18 cellular contexts compared by ENCODE assay signal in genomic region chr3:125267460-125267859, GRCh38. TPM values are rescaled to one million over a fixed set of nuclear protein-coding genes. Genes with fewer than 3 reads are reported as not detected.
DNase-seq lines count a peak whose midpoint lies in the region; ATAC-seq, FAIRE-seq and TF ChIP-seq lines count a peak whose summit lies in the region.
"Had no signal": no experiment of that assay in that cellular context is flagged by ENCODE, and none has a peak within 500 bp of the region (broad histone marks: within the 10 kb centered on the region; RNA-seq: fewer than 3 reads in every experiment).

No MANE protein-coding gene starts in this region.

- 33 to 75% (median 55%) methylated on average over 1 of the region's 1 CpG for WGBS in heart left ventricle, 4 donors
- 100% methylated on average over 1 of the region's 1 CpG for WGBS in HepG2 (ENCODE audit: low lambda C conversion rate)

- no peak overlapping the region for H3K9ac ChIP-seq in HepG2 (ENCODE audit: insufficient read depth, low read depth, low read length)
- H3K9ac ChIP-seq: BLaER1 treated with 17β-estradiol and CSF1 and Interleukin-3, amounts not matched to agents 10 nM and 100 nM had no signal

- H3K4me3 ChIP-seq in heart left ventricle (no peak overlapping the region), right atrium auricular region (no peak overlapping the region), HepG2 (replicated peaks in 1 of 3; ENCODE audit: insufficient read depth in 1 of 3, low read depth in 2 of 3, low read length in 3 of 3) (no peak overlapping the region)
- H3K4me3 ChIP-seq: A549; BLaER1 treated with 17β-estradiol and CSF1 and Interleukin-3, amounts not matched to agents 10 nM and 100 nM had no signal

- H3K27me3 ChIP-seq in heart left ventricle: no peaks in the 10 kb centered on the region
- no peaks in the 10 kb centered on the region for H3K27me3 ChIP-seq in right atrium auricular region
- no peaks in the 10 kb centered on the region for H3K27me3 ChIP-seq in HepG2 (ENCODE audit: control insufficient read depth in 1 of 2, insufficient read depth in 2 of 2, low read length in 2 of 2)

- H3K4me1 ChIP-seq in heart left ventricle (peaks cover 0 to 10% (median 0%) of the 10 kb centered on the region in 12 donors), right atrium auricular region (peaks cover 0 to 7% of the 10 kb centered on the region in 2 donors), HepG2 (ENCODE audit: insufficient read depth, low read length) (peaks cover 10% of the 10 kb centered on the region)
- H3K4me1 ChIP-seq: A549; BLaER1 treated with 17β-estradiol and CSF1 and Interleukin-3, amounts not matched to agents 10 nM and 100 nM had no signal

- peaks cover 0 to 11% (median 0%) of the 10 kb centered on the region in 12 donors for H3K9me3 ChIP-seq in heart left ventricle
- H3K9me3 ChIP-seq in right atrium auricular region: no peaks in the 10 kb centered on the region
- H3K9me3 ChIP-seq in HepG2 (ENCODE audit: low read length): no peaks in the 10 kb centered on the region
- H3K9me3 ChIP-seq: A549 had no signal

- TF ChIP-seq CTCF in heart left ventricle (IDR thresholded peaks at IDR 0.05) (no peak), right atrium auricular region (IDR thresholded peaks at IDR 0.05) (no peak), HepG2 (CRISPR knock-in tag; IDR thresholded peaks at IDR 0.05) (no peak)

- TF ChIP-seq EP300 in HepG2 (IDR thresholded peaks at IDR 0.05; ENCODE audit: low read depth in 2 of 2, low read length in 2 of 2) (no peak), HepG2 (CRISPR knock-in tag; IDR thresholded peaks at IDR 0.05; ENCODE audit: borderline replicate concordance) (no peak)

- ATAC-seq in heart left ventricle: peak in 3 of 4 donors; percentile 59 to 64 (median 62)
- ATAC-seq in left ventricle myocardium superior: peak; percentile 80
- no peak for ATAC-seq in sciatic nerve
- ATAC-seq in HepG2: no peak
- ATAC-seq: A549 had no signal

- no peaks in the 10 kb centered on the region for H3K79me2 ChIP-seq in HepG2 (ENCODE audit: insufficient read depth, low read length)

- CTCF ChIA-PET in HepG2 (lab: Yijun Ruan, JAX; ENCODE audit: low intra/inter-chr PET ratio, low total read pairs): no interaction called here

- no peak for DNase-seq in heart left ventricle
- no peak for DNase-seq in right atrium auricular region (ENCODE audit: low spot score)
- no peak for DNase-seq in H54 (ENCODE audit: insufficient read length, low spot score)
- DNase-seq in left ventricle myocardium superior: no peak
- DNase-seq in sciatic nerve (ENCODE audit: low spot score): no peak
- DNase-seq in NCI-H526 treated with DMSO at 0.1 percent for 48 hours (lab: John Stamatoyannopoulos, UW): no peak
- DNase-seq in HepG2 (ENCODE audit: low spot score): no peak
- DNase-seq: CD4-positive, CD25-positive, alpha-beta regulatory T cell; DMS79 treated with DMSO at 0.1 percent for 48 hours; EL; GDM1; GOT3; HCEC 1CT; HFFc6 had no signal

- no peaks in the 10 kb centered on the region for H4K20me1 ChIP-seq in HepG2 (ENCODE audit: insufficient read depth, low read length)

- TF ChIP-seq RAD21 in HepG2 (CRISPR knock-in tag; IDR thresholded peaks at IDR 0.05): no peak

- H3K4me2 ChIP-seq in HepG2 (ENCODE audit: low read depth, low read length): no peak overlapping the region
- H3K4me2 ChIP-seq: A549; BLaER1 treated with 17β-estradiol and CSF1 and Interleukin-3, amounts not matched to agents 10 nM and 100 nM had no signal

- POLR2A ChIA-PET in HepG2 (lab: Yijun Ruan, JAX): no interaction called here

- no TSS peak for BruUV-seq in HepG2 (replicated peaks; lab: Mats Ljungman, UMichigan)

- no peak overlapping the region for H2AFZ ChIP-seq in HepG2 (ENCODE audit: low read length)

- TF ChIP-seq POLR2A in heart left ventricle (IDR thresholded peaks at IDR 0.05) (no peak), H54 (IDR thresholded peaks at IDR 0.05; ENCODE audit: low read depth, low read length) (no peak), HepG2 (IDR thresholded peaks at IDR 0.05; ENCODE audit: insufficient read depth in 1 of 2, low read depth in 2 of 2, low read length in 2 of 2) (no peak)

- in situ Hi-C loops in HepG2 (cut with HindIII; ENCODE audit: extremely low pct_ligation_motif_present, low pct_unique_long_range_greater_than_20kb): no loop called here

- peak; percentile 50 for FAIRE-seq in H54 (lab: Jason Lieb, UNC)
- FAIRE-seq in HepG2 (lab: Jason Lieb, UNC): no peak
- FAIRE-seq: A549, GM19239, HTR-8/SVneo had no signal

- intact Hi-C loops in heart left ventricle (cut with DNase I) (loop anchor here in 1 of 10 donors (10.0 kb wide), 1 partner anchor 97 kb away; no protein-coding TSS in a partner anchor), left ventricle myocardium superior (cut with micrococcal nuclease) (no loop called here), sciatic nerve (cut with DNase I) (no loop called here), HepG2 (cut with micrococcal nuclease; ENCODE audit: unreplicated experiment) (no loop called here)

- no peak overlapping the region for H3K27ac ChIP-seq in heart left ventricle
- H3K27ac ChIP-seq in right atrium auricular region: no peak overlapping the region
- H3K27ac ChIP-seq in HepG2 (ENCODE audit: extremely low read length, insufficient read depth, low read length): no peak overlapping the region
- H3K27ac ChIP-seq: A549; BLaER1 treated with 17β-estradiol and CSF1 and Interleukin-3, amounts not matched to agents 10 nM and 100 nM had no signal

- H3K36me3 ChIP-seq in heart left ventricle (peaks cover 0 to 28% (median 12%) of the 10 kb centered on the region in 9 donors), right atrium auricular region (no peaks in the 10 kb centered on the region), HepG2 (replicated peaks in 1 of 2; ENCODE audit: control insufficient read depth in 1 of 2, insufficient read depth in 2 of 2, low read length in 2 of 2) (peaks cover 0 to 13% of the 10 kb centered on the region in 2 experiments; a peak in 1 of 5 replicates)

TF ChIP-seq in HepG2, 621 proteins besides CTCF, POLR2A, EP300 and RAD21:
- TF ChIP-seq MATR3 (CRISPR knock-in tag; IDR thresholded peaks at IDR 0.05) (no peak), MBNL3 (CRISPR knock-in tag; conservative IDR thresholded peaks at IDR 0.05) (no peak), HNF4A (CRISPR knock-in tag; IDR thresholded peaks at IDR 0.05) (no peak), ZNF605 (CRISPR knock-in tag; IDR thresholded peaks at IDR 0.05) (no peak), NFYB (CRISPR knock-in tag; IDR thresholded peaks at IDR 0.05) (no peak), NFKB2 (CRISPR knock-in tag; IDR thresholded peaks at IDR 0.05; ENCODE audit: borderline replicate concordance) (no peak), IRF2 (CRISPR knock-in tag; IDR thresholded peaks at IDR 0.05) (no peak), CERS6 (CRISPR knock-in tag; IDR thresholded peaks at IDR 0.05) (no peak)

RNA-seq across cellular contexts. Expression of gene SLC12A8, which starts 54.9 kb away (rescaled TPM):
- 1 to 10 TPM in 2 of 9 donors, under 1 TPM in 4, not detected in 3; 0.09 to 1.9 (median 0.72) TPM for total RNA-seq in heart left ventricle
- under 1 TPM; 0.22 to 0.69 TPM for polyA plus RNA-seq in heart left ventricle
- 1 to 10 TPM; 1.1 to 1.9 TPM for total RNA-seq in right atrium auricular region
- total RNA-seq in left ventricle myocardium superior: 0.52 TPM
- 2.5 TPM for total RNA-seq in sciatic nerve
- total RNA-seq in HepG2 (2016; rRNA removed; fragmentation: Illumina TruSeq; extraction: Trizol): 0.13 and 0.71 TPM in 2 replicates
- 0.18 and 0.40 TPM in 2 replicates for total RNA-seq in HepG2 (2016; cell fraction: cytosol; rRNA removed; fragmentation: Illumina TruSeq; extraction: Trizol; ENCODE audit: low read depth)
- total RNA-seq in HepG2 (2016; cell fraction: insoluble cytoplasmic fraction; rRNA removed; fragmentation: Illumina TruSeq; extraction: Trizol): 0.33 and 0.52 TPM in 2 replicates
- 0.10 and 0.34 TPM in 2 replicates for total RNA-seq in HepG2 (2016; cell fraction: membrane; rRNA removed; fragmentation: Illumina TruSeq; extraction: Trizol)
- total RNA-seq in HepG2 (2016; cell fraction: nucleus; rRNA removed; fragmentation: Illumina TruSeq; extraction: Trizol): 0.56 and 0.65 TPM in 2 replicates
- 0.44 and 0.55 TPM in 2 replicates for polyA plus RNA-seq in HepG2 (2011; rRNA removed)
- 0.16 and 0.17 TPM in 2 replicates for polyA plus RNA-seq in HepG2 (2011; cell fraction: cytosol; rRNA removed)
- polyA plus RNA-seq in HepG2 (2011; cell fraction: nucleus; rRNA removed): 0.14 and 0.79 TPM in 2 replicates
- polyA plus RNA-seq in HepG2 (2012): 0.24 TPM in 1 of 2 replicates, not detected in the other
- polyA plus RNA-seq in HepG2 (2016; cell fraction: cytosol; fragmentation: Illumina TruSeq; extraction: Trizol; ENCODE audit: low read depth): 0.03 TPM in 1 of 2 replicates, not detected in the other
- 0.13 TPM in 1 of 2 replicates, not detected in the other for polyA plus RNA-seq in HepG2 (2016; cell fraction: insoluble cytoplasmic fraction; fragmentation: Illumina TruSeq; extraction: Trizol; ENCODE audit: low read depth)
- polyA plus RNA-seq in HepG2 (2016; cell fraction: membrane; fragmentation: Illumina TruSeq; extraction: Trizol; ENCODE audit: low read depth): 0.14 TPM in 1 of 2 replicates, not detected in the other
- 0.73 and 1.4 TPM in 2 replicates for polyA plus RNA-seq in HepG2 (2016; cell fraction: nucleus; fragmentation: Illumina TruSeq; extraction: Trizol; ENCODE audit: insufficient read depth, low read depth)
- polyA minus RNA-seq in HepG2 (2011; rRNA and poly(A)+ RNA removed; ENCODE audit: low replicate concordance): 1.2 and 6.6 TPM in 2 replicates
- not detected in 2 replicates for polyA minus RNA-seq in HepG2 (2011; cell fraction: cytosol; rRNA and poly(A)+ RNA removed)
- 0.62 and 0.90 TPM in 2 replicates for polyA minus RNA-seq in HepG2 (2011; cell fraction: nucleus; rRNA and poly(A)+ RNA removed)
- total RNA-seq: CD4-positive, CD25-positive, alpha-beta regulatory T cell had no signal
- polyA plus RNA-seq: CD4-positive, CD25-positive, alpha-beta regulatory T cell had no signal

Comparison
In these comparisons a context has a peak if more than half of its experiments do, and no peak if none do; other contexts are left out.
1. ATAC-seq: peak in heart left ventricle (3 of 4) and left ventricle myocardium superior (single experiment); none in sciatic nerve (single experiment) and HepG2 (single experiment).